Comparison of ENCODE assay signal across 8 cellular contexts in the genomic region with DNA sequence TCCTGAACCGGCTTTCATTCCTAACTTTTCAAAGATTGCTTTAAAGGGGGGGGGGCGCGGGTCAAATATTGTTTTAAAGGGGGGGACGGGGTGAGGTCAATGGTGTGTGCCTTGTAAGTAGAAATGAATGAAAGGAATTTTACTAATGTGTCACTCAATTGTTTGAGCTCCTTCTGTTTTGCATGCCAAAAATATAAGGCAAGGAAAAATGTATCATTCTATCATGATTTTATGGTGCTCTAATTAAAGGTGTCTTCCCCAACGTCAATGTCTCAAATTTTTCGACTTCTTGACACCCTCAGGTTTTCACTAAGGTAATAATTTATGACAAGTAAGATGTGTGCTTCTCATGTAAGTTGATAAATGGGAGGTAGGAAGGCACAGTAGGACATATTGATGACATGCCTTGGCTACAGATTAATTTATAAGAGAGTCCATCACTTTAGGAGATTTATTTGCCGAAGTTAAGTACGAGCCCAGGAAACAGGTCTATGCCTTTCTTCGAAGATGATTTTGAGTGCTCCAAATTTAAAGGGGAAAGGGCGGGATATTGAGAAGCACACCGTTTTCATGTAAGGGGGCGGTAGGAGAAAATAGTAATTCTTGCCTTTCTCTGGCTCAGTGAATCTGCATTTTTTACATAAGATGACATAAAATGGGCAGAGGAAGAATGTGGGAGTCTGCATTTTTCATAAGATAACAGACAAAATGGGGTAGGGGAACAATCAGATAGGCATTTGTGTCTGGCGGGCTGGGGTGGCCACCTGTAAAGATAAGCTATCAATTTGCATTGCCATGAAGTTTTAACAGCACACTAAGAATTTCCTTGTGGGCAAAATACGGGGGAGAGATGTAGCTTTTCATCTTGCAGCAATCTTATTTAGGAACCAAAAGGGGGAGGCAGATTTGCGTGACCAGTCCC. TPM values are rescaled to one million over a fixed set of nuclear protein-coding genes. Genes with fewer than 3 reads are reported as not detected.
DNase-seq lines count a peak whose midpoint lies in the region; ATAC-seq and TF ChIP-seq lines count a peak whose summit lies in the region.

No MANE protein-coding gene starts in this region.

- ATAC-seq in naive B cell (ENCODE audit: low read depth in 2 of 2) (no peak), HG03280 (IDR thresholded peaks at IDR 0.05; ENCODE audit: unreplicated experiment) (no peak)

- H3K36me3 Mint-ChIP-seq in chondrocyte (ENCODE audit: low read depth), result no peaks in the 10 kb centered on the region
- H3K36me3 Mint-ChIP-seq in naive B cell, result no peaks in the 10 kb centered on the region

- H3K27me3 Mint-ChIP-seq in chondrocyte (ENCODE audit: low read depth) (no peaks in the 10 kb centered on the region), naive B cell (no peaks in the 10 kb centered on the region)

- H3K9me3 ChIP-seq in KOPT-K1 (ENCODE audit: insufficient read depth, low read length, poor library complexity, severe bottlenecking), result no peaks in the 10 kb centered on the region

- no peaks in the 10 kb centered on the region for H3K36me3 ChIP-seq in KOPT-K1 (ENCODE audit: insufficient read depth, low read length)

- DNase-seq in AG09309 (ENCODE audit: low read depth) (no peak), chondrocyte (ENCODE audit: low spot score) (no peak), naive B cell (peak; percentile 4), CD1c-positive myeloid dendritic cell (ENCODE audit: extremely low spot score) (no peak), GM13977 (ENCODE audit: low spot score) (no peak), islet precursor cell (no peak)

- peak overlapping the region; percentile 100 for H3K4me3 Mint-ChIP-seq in chondrocyte (ENCODE audit: unreplicated experiment)
- H3K4me3 Mint-ChIP-seq in naive B cell, result peak overlapping the region; percentile 91 to 100 (median 100)

- H3K4me3 ChIP-seq in AG09309 (ENCODE audit: control insufficient read depth, low read depth, low read length), result peak overlapping the region; percentile 89

- no peaks in the 10 kb centered on the region for H3K9me3 Mint-ChIP-seq in chondrocyte (ENCODE audit: low read depth)
- no peaks in the 10 kb centered on the region for H3K9me3 Mint-ChIP-seq in naive B cell

- no peak for TF ChIP-seq CTCF in AG09309 (IDR thresholded peaks at IDR 0.05; ENCODE audit: control insufficient read depth, insufficient read depth, low read depth, low read length, missing control alignments)
- TF ChIP-seq CTCF in chondrocyte (IDR thresholded peaks at IDR 0.05), result no peak
- TF ChIP-seq CTCF in GM13977 (IDR thresholded peaks at IDR 0.05; ENCODE audit: extremely low read depth, insufficient read depth, missing control alignments), result no peak

- peak overlapping the region; percentile 90 for H3K27ac Mint-ChIP-seq in chondrocyte (ENCODE audit: unreplicated experiment)
- H3K27ac Mint-ChIP-seq in naive B cell, result peak overlapping the region; percentile 97 to 100 (median 100)

- peaks cover 33% of the 10 kb centered on the region for H3K4me1 Mint-ChIP-seq in chondrocyte (ENCODE audit: low read depth)
- peaks cover 19 to 40% (median 40%) of the 10 kb centered on the region in 3 donors for H3K4me1 Mint-ChIP-seq in naive B cell

- peak overlapping the region; percentile 68 for H3K27ac ChIP-seq in KOPT-K1 (ENCODE audit: low read depth, low read length, poor library complexity, severe bottlenecking)

- in situ Hi-C loops in GM13977 (cut with MboI; ENCODE audit: low pct_unique_long_range_greater_than_20kb, low sequenced_read_pairs, unreplicated experiment), result no loop called here

RNA-seq across cellular contexts. Expression of gene TRAPPC8, which starts 1.2 kb away (rescaled TPM):
- 25.8 to 32.8 TPM (median 29.6 TPM) in 3 replicates for total RNA-seq in chondrocyte
- 10 to 100 TPM; 10.1 to 28.6 (median 22.5) TPM for polyA plus RNA-seq in naive B cell (ENCODE audit: low read depth in 6 of 6)
